25 cellular contexts compared by ENCODE assay signal in genomic region chr5:180723936-180724335, GRCh38. TPM values are rescaled to one million over a fixed set of nuclear protein-coding genes. Genes with fewer than 3 reads are reported as not detected.
DNase-seq lines count a peak whose midpoint lies in the region; ATAC-seq and TF ChIP-seq lines count a peak whose summit lies in the region.
"Had no signal": no experiment of that assay in that cellular context is flagged by ENCODE, and none has a peak within 500 bp of the region (broad histone marks: within the 10 kb centered on the region; RNA-seq: fewer than 3 reads in every experiment).

No MANE protein-coding gene starts in this region.

- ATAC-seq in activated T-cell treated with anti-CD3 and anti-CD28 coated beads, Interleukin-2, amount 50 U/mL, for 72 hours (replicated peaks in 1 of 2): peak in 1 of 2 donors; percentile 60
- ATAC-seq in CD4-positive, CD25-positive, alpha-beta regulatory T cell (ENCODE audit: low read depth in 2 of 2): peak; percentile 45 to 62
- ATAC-seq in RWPE2 (ENCODE audit: low read depth): peak; percentile 61; the same call in 2 of the 3 replicates
- ATAC-seq in foreskin keratinocyte: peak; percentile 42
- no peak for ATAC-seq in body of pancreas
- ATAC-seq: PC-3, Right ventricle myocardium inferior had no signal

- TF ChIP-seq POLR2A in body of pancreas (IDR thresholded peaks at IDR 0.05): no peak
- no peak for TF ChIP-seq POLR2A in uterus (IDR thresholded peaks at IDR 0.05)

- no peaks in the 10 kb centered on the region for H3K4me1 ChIP-seq in CD4-positive, CD25-positive, alpha-beta regulatory T cell (ENCODE audit: control insufficient read depth, insufficient read depth, low read length, poor library complexity, severe bottlenecking)
- H3K4me1 ChIP-seq in RWPE2 (ENCODE audit: insufficient read depth, poor library complexity, severe bottlenecking) (no peaks in the 10 kb centered on the region), foreskin keratinocyte (no peaks in the 10 kb centered on the region), body of pancreas (no peaks in the 10 kb centered on the region), uterus (no peaks in the 10 kb centered on the region)
- H3K4me1 ChIP-seq: BE2C, HAP-1, SJCRH30 had no signal

- peaks cover 9% of the 10 kb centered on the region for H3K4me1 Mint-ChIP-seq in activated T-cell treated with anti-CD3 and anti-CD28 coated beads, Interleukin-2, amount 50 U/mL, for 72 hours (ENCODE audit: low read depth)
- peaks cover 0 to 11% (median 2%) of the 10 kb centered on the region in 4 donors for H3K4me1 Mint-ChIP-seq in CD4-positive, CD25-positive, alpha-beta regulatory T cell

- no peak overlapping the region for H3K4me3 ChIP-seq in CD4-positive, CD25-positive, alpha-beta regulatory T cell (ENCODE audit: low read depth, low read length)
- H3K4me3 ChIP-seq in RWPE2 (ENCODE audit: severe bottlenecking) (no peak overlapping the region), body of pancreas (no peak overlapping the region), uterus (no peak overlapping the region)
- H3K4me3 ChIP-seq: HAP-1, MG63, SJCRH30 had no signal

- no peak overlapping the region for H3K27ac ChIP-seq in CD4-positive, CD25-positive, alpha-beta regulatory T cell (ENCODE audit: insufficient read depth, low read length, poor library complexity, severe bottlenecking)
- no peak overlapping the region for H3K27ac ChIP-seq in RWPE2 (ENCODE audit: poor library complexity, severe bottlenecking)
- H3K27ac ChIP-seq in foreskin keratinocyte: no peak overlapping the region
- H3K27ac ChIP-seq in body of pancreas: no peak overlapping the region
- H3K27ac ChIP-seq in uterus: no peak overlapping the region
- H3K27ac ChIP-seq: SJCRH30 had no signal

- no peak overlapping the region for H3K4me3 Mint-ChIP-seq in activated T-cell treated with anti-CD3 and anti-CD28 coated beads, Interleukin-2, amount 50 U/mL, for 72 hours
- H3K4me3 Mint-ChIP-seq in CD4-positive, CD25-positive, alpha-beta regulatory T cell: no peak overlapping the region
- H3K4me3 Mint-ChIP-seq: HFFc6 had no signal

- intact Hi-C loops in body of pancreas (cut with DNase I): no loop called here
- intact Hi-C loops in uterus (cut with DNase I; ENCODE audit: low total_unique reads): no loop called here

- no peaks in the 10 kb centered on the region for H3K27me3 Mint-ChIP-seq in activated T-cell treated with anti-CD3 and anti-CD28 coated beads, Interleukin-2, amount 50 U/mL, for 72 hours (ENCODE audit: low read depth)
- peaks cover 31% of the 10 kb centered on the region for H3K27me3 Mint-ChIP-seq in CD4-positive, CD25-positive, alpha-beta regulatory T cell

- whole genome bisulfite sequencing in body of pancreas, 2 donors: 47 to 51% methylated on average over 5 of the region's 5 CpGs

- no peaks in the 10 kb centered on the region for H3K9me3 ChIP-seq in CD4-positive, CD25-positive, alpha-beta regulatory T cell (ENCODE audit: control insufficient read depth in 2 of 2, low read length in 2 of 2)
- no peaks in the 10 kb centered on the region for H3K9me3 ChIP-seq in RWPE2 (ENCODE audit: severe bottlenecking)
- H3K9me3 ChIP-seq in body of pancreas: no peaks in the 10 kb centered on the region
- no peaks in the 10 kb centered on the region for H3K9me3 ChIP-seq in uterus
- H3K9me3 ChIP-seq: BE2C, HAP-1, MG63, SJCRH30 had no signal

- no peaks in the 10 kb centered on the region for H3K36me3 Mint-ChIP-seq in activated T-cell treated with anti-CD3 and anti-CD28 coated beads, Interleukin-2, amount 50 U/mL, for 72 hours (ENCODE audit: insufficient read depth in 2 of 2)
- no peaks in the 10 kb centered on the region for H3K36me3 Mint-ChIP-seq in CD4-positive, CD25-positive, alpha-beta regulatory T cell

- H3K27ac Mint-ChIP-seq in activated T-cell treated with anti-CD3 and anti-CD28 coated beads, Interleukin-2, amount 50 U/mL, for 72 hours: peak overlapping the region; percentile 31
- no peak overlapping the region for H3K27ac Mint-ChIP-seq in CD4-positive, CD25-positive, alpha-beta regulatory T cell
- H3K27ac Mint-ChIP-seq: HFFc6 had no signal

- H3K9me3 Mint-ChIP-seq in activated T-cell treated with anti-CD3 and anti-CD28 coated beads, Interleukin-2, amount 50 U/mL, for 72 hours: no peaks in the 10 kb centered on the region
- H3K9me3 Mint-ChIP-seq in CD4-positive, CD25-positive, alpha-beta regulatory T cell: peaks cover 0 to 1% (median 0%) of the 10 kb centered on the region in 7 donors
- H3K9me3 Mint-ChIP-seq: HFFc6 had no signal

- H3K27me3 ChIP-seq in CD4-positive, CD25-positive, alpha-beta regulatory T cell (ENCODE audit: control insufficient read depth, insufficient read depth, low read length): peaks cover 8% of the 10 kb centered on the region
- H3K27me3 ChIP-seq in RWPE2 (ENCODE audit: insufficient read depth, poor library complexity, severe bottlenecking) (no peaks in the 10 kb centered on the region), foreskin keratinocyte (no peaks in the 10 kb centered on the region), body of pancreas (no peaks in the 10 kb centered on the region), uterus (no peaks in the 10 kb centered on the region)

- no peak for TF ChIP-seq CTCF in RWPE2 (IDR thresholded peaks at IDR 0.05; ENCODE audit: poor library complexity, severe bottlenecking)
- TF ChIP-seq CTCF in foreskin keratinocyte (conservative IDR thresholded peaks at IDR 0.05): no peak
- no peak for TF ChIP-seq CTCF in body of pancreas (IDR thresholded peaks at IDR 0.05)
- TF ChIP-seq CTCF in uterus (IDR thresholded peaks at IDR 0.05): no peak

- peak in 1 of 2 donors; percentile 5 for DNase-seq in activated T-cell treated with anti-CD3 and anti-CD28 coated beads, Interleukin-2, amount 50 U/mL, for 72 hours
- no peak for DNase-seq in activated T-cell treated with anti-CD3 and anti-CD28 coated beads, Interleukin-2, amount 50 U/mL, for 48 hours
- DNase-seq in CD4-positive, CD25-positive, alpha-beta regulatory T cell: peak in 1 of 3 donors; percentile 59
- DNase-seq in RWPE2 (ENCODE audit: low spot score) (no peak), foreskin keratinocyte (no peak), DMS53 treated with DMSO at 0.1 percent for 48 hours (lab: John Stamatoyannopoulos, UW; ENCODE audit: unreplicated experiment) (no peak), body of pancreas (no peak), uterus (no peak)
- DNase-seq: 8988T; ACHN; BE2C; GOT3; HFFc6; IMR-90; KG1; MG63; NCI-H2029; NCI-H446; NCI-H526; NCI-H82; NK-92 treated with Interleukin-12 subunit alpha and Interleukin-12 subunit beta, amount 100 ng/mL, for 24 hours; PC-3; SJCRH30 had no signal

- no peaks in the 10 kb centered on the region for H3K36me3 ChIP-seq in CD4-positive, CD25-positive, alpha-beta regulatory T cell (ENCODE audit: control insufficient read depth, insufficient read depth, low read length)
- H3K36me3 ChIP-seq in RWPE2 (ENCODE audit: low read depth): no peaks in the 10 kb centered on the region
- H3K36me3 ChIP-seq in body of pancreas (replicated peaks in 1 of 2; ENCODE audit: insufficient read depth in 1 of 2, low read depth in 2 of 2): no peaks in the 10 kb centered on the region
- H3K36me3 ChIP-seq in uterus: no peaks in the 10 kb centered on the region
- H3K36me3 ChIP-seq: BE2C, HAP-1, MG63, SJCRH30 had no signal

RNA-seq across cellular contexts. Expression of gene OR2Y1, which starts 15.9 kb away (rescaled TPM):
- not detected for total RNA-seq in activated T-cell treated with anti-CD3 and anti-CD28 coated beads, Interleukin-2, amount 50 U/mL, for 72 hours
- total RNA-seq in CD4-positive, CD25-positive, alpha-beta regulatory T cell: not detected
- polyA plus RNA-seq in CD4-positive, CD25-positive, alpha-beta regulatory T cell: not detected
- not detected in 2 replicates for total RNA-seq in foreskin keratinocyte
- polyA plus RNA-seq in foreskin keratinocyte: not detected in 2 replicates
- not detected for total RNA-seq in body of pancreas
- not detected for total RNA-seq in uterus
- total RNA-seq: HFFc6, IMR-90, PC-3, Right ventricle myocardium inferior, SJCRH30 had no signal
- polyA plus RNA-seq: IMR-90 had no signal
